12 cellular contexts compared by ENCODE assay signal in genomic region chr2:219045937-219046550, GRCh38. TPM values are rescaled to one million over a fixed set of nuclear protein-coding genes. Genes with fewer than 3 reads are reported as not detected.
DNase-seq lines count a peak whose midpoint lies in the region; ATAC-seq and TF ChIP-seq lines count a peak whose summit lies in the region.
"Had no signal": no experiment of that assay in that cellular context is flagged by ENCODE, and none has a peak within 500 bp of the region (broad histone marks: within the 10 kb centered on the region; RNA-seq: fewer than 3 reads in every experiment).

No MANE protein-coding gene starts in this region.

- no peak overlapping the region for H3K4me3 Mint-ChIP-seq in activated naive CD8-positive, alpha-beta T cell treated with anti-CD3 and anti-CD28 coated beads, Interleukin-2, amount 10 ng/mL, durations not matched to agents 7 days and 5 days
- no peak overlapping the region for H3K4me3 Mint-ChIP-seq in activated naive CD8-positive, alpha-beta T cell treated with anti-CD3 and anti-CD28 coated beads for 36 hours
- H3K4me3 Mint-ChIP-seq in stimulated activated effector memory CD8-positive, alpha-beta T cell treated with anti-CD3 and anti-CD28 coated beads, Interleukin-12 subunit alpha, Interleukin-12 subunit beta, amount 100 ng/mL, for 72 hours: no peak overlapping the region

- H3K27ac Mint-ChIP-seq in activated naive CD8-positive, alpha-beta T cell treated with anti-CD3 and anti-CD28 coated beads, Interleukin-2, amount 10 ng/mL, durations not matched to agents 7 days and 5 days: no peak overlapping the region
- no peak overlapping the region for H3K27ac Mint-ChIP-seq in activated naive CD8-positive, alpha-beta T cell treated with anti-CD3 and anti-CD28 coated beads for 36 hours
- H3K27ac Mint-ChIP-seq in stimulated activated effector memory CD8-positive, alpha-beta T cell treated with anti-CD3 and anti-CD28 coated beads, Interleukin-12 subunit alpha, Interleukin-12 subunit beta, amount 100 ng/mL, for 72 hours: no peak overlapping the region

- DNase-seq in activated naive CD8-positive, alpha-beta T cell treated with anti-CD3 and anti-CD28 coated beads, Interleukin-2, amount 10 ng/mL, durations not matched to agents 7 days and 5 days: peak; percentile 64
- no peak for DNase-seq in activated naive CD8-positive, alpha-beta T cell treated with anti-CD3 and anti-CD28 coated beads for 36 hours
- no peak for DNase-seq in Panc1 (ENCODE audit: low read depth, low spot score)
- DNase-seq in fibroblast of mammary gland (ENCODE audit: low read depth): peak; percentile 31
- DNase-seq in stimulated activated effector memory CD8-positive, alpha-beta T cell treated with anti-CD3 and anti-CD28 coated beads, Interleukin-12 subunit alpha, Interleukin-12 subunit beta, amount 100 ng/mL, for 72 hours (ENCODE audit: low spot score in 2 of 2): no peak
- no peak for DNase-seq in NCI-H1048 (lab: John Stamatoyannopoulos, UW)

- no peaks in the 10 kb centered on the region for H3K9me3 ChIP-seq in Panc1 (ENCODE audit: control insufficient read depth, insufficient read depth, low read depth, low read length)

- H3K36me3 ChIP-seq in Panc1 (ENCODE audit: control insufficient read depth, insufficient read depth, low read length): no peaks in the 10 kb centered on the region

- intact Hi-C loops in Panc1 (cut with micrococcal nuclease; ENCODE audit: unreplicated experiment): no loop called here

- no TSS peak for BruUV-seq in Panc1 (replicated peaks; lab: Mats Ljungman, UMichigan)

- H3K27ac ChIP-seq in Panc1 (ENCODE audit: low read length): no peak overlapping the region
- H3K27ac ChIP-seq: KMS-11 had no signal

- no peaks in the 10 kb centered on the region for H3K36me3 Mint-ChIP-seq in activated naive CD8-positive, alpha-beta T cell treated with anti-CD3 and anti-CD28 coated beads, Interleukin-2, amount 10 ng/mL, durations not matched to agents 7 days and 5 days
- H3K36me3 Mint-ChIP-seq in activated naive CD8-positive, alpha-beta T cell treated with anti-CD3 and anti-CD28 coated beads for 36 hours: no peaks in the 10 kb centered on the region
- no peaks in the 10 kb centered on the region for H3K36me3 Mint-ChIP-seq in stimulated activated effector memory CD8-positive, alpha-beta T cell treated with anti-CD3 and anti-CD28 coated beads, Interleukin-12 subunit alpha, Interleukin-12 subunit beta, amount 100 ng/mL, for 72 hours

- H3K4me3 ChIP-seq in Panc1 (ENCODE audit: low read depth in 2 of 2, low read length in 2 of 2) (no peak overlapping the region), fibroblast of mammary gland (ENCODE audit: control insufficient read depth, low read depth, low read length) (no peak overlapping the region)

- H3K27me3 ChIP-seq in Panc1 (ENCODE audit: control insufficient read depth, insufficient read depth, low read length): peaks cover 21% of the 10 kb centered on the region

- CTCF ChIA-PET in Panc1 (lab: Charles Lee): interaction anchor here (0.6 to 2.7 kb wide), 3 partner anchors 16 to 319 kb away, joined by 3 to 10 read pairs (median 10); no protein-coding TSS in a partner anchor

- in situ Hi-C loops in Panc1 (cut with HindIII; ENCODE audit: low pct_unique_long_range_greater_than_20kb, low sequenced_read_pairs): no loop called here

- H3K4me1 ChIP-seq in Panc1 (ENCODE audit: control insufficient read depth, insufficient read depth, low read length): no peaks in the 10 kb centered on the region

- H3K4me1 Mint-ChIP-seq in activated naive CD8-positive, alpha-beta T cell treated with anti-CD3 and anti-CD28 coated beads, Interleukin-2, amount 10 ng/mL, durations not matched to agents 7 days and 5 days: peaks cover 3% of the 10 kb centered on the region
- H3K4me1 Mint-ChIP-seq in activated naive CD8-positive, alpha-beta T cell treated with anti-CD3 and anti-CD28 coated beads for 36 hours: peaks cover 8% of the 10 kb centered on the region
- peaks cover 5% of the 10 kb centered on the region for H3K4me1 Mint-ChIP-seq in stimulated activated effector memory CD8-positive, alpha-beta T cell treated with anti-CD3 and anti-CD28 coated beads, Interleukin-12 subunit alpha, Interleukin-12 subunit beta, amount 100 ng/mL, for 72 hours

- no peaks in the 10 kb centered on the region for H3K9me3 Mint-ChIP-seq in activated naive CD8-positive, alpha-beta T cell treated with anti-CD3 and anti-CD28 coated beads, Interleukin-2, amount 10 ng/mL, durations not matched to agents 7 days and 5 days
- no peaks in the 10 kb centered on the region for H3K9me3 Mint-ChIP-seq in activated naive CD8-positive, alpha-beta T cell treated with anti-CD3 and anti-CD28 coated beads for 36 hours
- no peaks in the 10 kb centered on the region for H3K9me3 Mint-ChIP-seq in stimulated activated effector memory CD8-positive, alpha-beta T cell treated with anti-CD3 and anti-CD28 coated beads, Interleukin-12 subunit alpha, Interleukin-12 subunit beta, amount 100 ng/mL, for 72 hours

- ATAC-seq in activated naive CD8-positive, alpha-beta T cell treated with anti-CD3 and anti-CD28 coated beads, Interleukin-2, amount 10 ng/mL, durations not matched to agents 7 days and 5 days (ENCODE audit: low read depth): no peak
- 0 out of 2 replicates have a peak, but pooled peaks have one; percentile 56 for ATAC-seq in Panc1
- ATAC-seq in stimulated activated effector memory CD8-positive, alpha-beta T cell treated with anti-CD3 and anti-CD28 coated beads, Interleukin-12 subunit alpha, Interleukin-12 subunit beta, amount 100 ng/mL, for 72 hours: peak; percentile 32
- no peak for ATAC-seq in HG03432 (IDR thresholded peaks at IDR 0.05; ENCODE audit: unreplicated experiment)
- no peak for ATAC-seq in HG02763 (IDR thresholded peaks at IDR 0.05; ENCODE audit: unreplicated experiment)

- TF ChIP-seq CTCF in Panc1 (IDR thresholded peaks at IDR 0.05) (no peak), fibroblast of mammary gland (conservative IDR thresholded peaks at IDR 0.05; ENCODE audit: control insufficient read depth, insufficient read depth, low read depth, low read length) (no peak)

- peaks cover 42% of the 10 kb centered on the region for H3K27me3 Mint-ChIP-seq in activated naive CD8-positive, alpha-beta T cell treated with anti-CD3 and anti-CD28 coated beads, Interleukin-2, amount 10 ng/mL, durations not matched to agents 7 days and 5 days
- peaks cover 81% of the 10 kb centered on the region for H3K27me3 Mint-ChIP-seq in activated naive CD8-positive, alpha-beta T cell treated with anti-CD3 and anti-CD28 coated beads for 36 hours

- POLR2A ChIA-PET in activated naive CD8-positive, alpha-beta T cell treated with anti-CD3 and anti-CD28 coated beads, Interleukin-2, amount 10 ng/mL, durations not matched to agents 7 days and 5 days (lab: Charles Lee): no interaction called here
- POLR2A ChIA-PET in Panc1 (lab: Charles Lee): no interaction called here

RNA-seq across cellular contexts. Expression of gene CFAP65, which starts 4.7 kb away (rescaled TPM):
- total RNA-seq in activated naive CD8-positive, alpha-beta T cell treated with anti-CD3 and anti-CD28 coated beads, Interleukin-2, amount 10 ng/mL, durations not matched to agents 7 days and 5 days: not detected
- total RNA-seq in activated naive CD8-positive, alpha-beta T cell treated with anti-CD3 and anti-CD28 coated beads for 36 hours: not detected
- 0.33 TPM for total RNA-seq in Panc1 (2021; ENCODE audit: unreplicated experiment)
- polyA plus RNA-seq in Panc1 (2012; ENCODE audit: insufficient read length): 0.10 TPM
- total RNA-seq: dermis microvascular lymphatic vessel endothelial cell; T-helper 2 cell treated with Interferon-gamma antibody and Interleukin-4, amounts not matched to agents 100 ng/mL and 5 ng/mL, for 36 hours had no signal
- polyA plus RNA-seq: BJ had no signal

RNA-seq across cellular contexts. Expression of gene IHH, which starts 14.7 kb away (rescaled TPM):
- total RNA-seq in activated naive CD8-positive, alpha-beta T cell treated with anti-CD3 and anti-CD28 coated beads, Interleukin-2, amount 10 ng/mL, durations not matched to agents 7 days and 5 days: not detected
- not detected for total RNA-seq in activated naive CD8-positive, alpha-beta T cell treated with anti-CD3 and anti-CD28 coated beads for 36 hours
- total RNA-seq in Panc1 (2021; ENCODE audit: unreplicated experiment): 0.23 TPM
- 0.15 TPM for polyA plus RNA-seq in Panc1 (2012; ENCODE audit: insufficient read length)

RNA-seq across cellular contexts. Expression of gene CRYBA2, which starts 52.8 kb away (rescaled TPM):
- total RNA-seq in activated naive CD8-positive, alpha-beta T cell treated with anti-CD3 and anti-CD28 coated beads, Interleukin-2, amount 10 ng/mL, durations not matched to agents 7 days and 5 days: not detected
- total RNA-seq in activated naive CD8-positive, alpha-beta T cell treated with anti-CD3 and anti-CD28 coated beads for 36 hours: not detected
- not detected for total RNA-seq in Panc1 (2021; ENCODE audit: unreplicated experiment)
- not detected for polyA plus RNA-seq in Panc1 (2012; ENCODE audit: insufficient read length)
- total RNA-seq: dermis microvascular lymphatic vessel endothelial cell; T-helper 2 cell treated with Interferon-gamma antibody and Interleukin-4, amounts not matched to agents 100 ng/mL and 5 ng/mL, for 36 hours had no signal

Comparison
In these comparisons a context has a peak if more than half of its experiments do, and no peak if none do; other contexts are left out.
1. DNase-seq: peak in activated naive CD8-positive, alpha-beta T cell treated with anti-CD3 and anti-CD28 coated beads, Interleukin-2, amount 10 ng/mL, durations not matched to agents 7 days and 5 days (single experiment) and fibroblast of mammary gland (single experiment); none in activated naive CD8-positive, alpha-beta T cell treated with anti-CD3 and anti-CD28 coated beads for 36 hours (single experiment), Panc1 (single experiment), stimulated activated effector memory CD8-positive, alpha-beta T cell treated with anti-CD3 and anti-CD28 coated beads, Interleukin-12 subunit alpha, Interleukin-12 subunit beta, amount 100 ng/mL, for 72 hours (0 of 2) and NCI-H1048 (single experiment).
2. ATAC-seq: peak in Panc1 (single experiment) and stimulated activated effector memory CD8-positive, alpha-beta T cell treated with anti-CD3 and anti-CD28 coated beads, Interleukin-12 subunit alpha, Interleukin-12 subunit beta, amount 100 ng/mL, for 72 hours (single experiment); none in activated naive CD8-positive, alpha-beta T cell treated with anti-CD3 and anti-CD28 coated beads, Interleukin-2, amount 10 ng/mL, durations not matched to agents 7 days and 5 days (single experiment), HG03432 (single experiment) and HG02763 (single experiment).